Comparison of ENCODE assay signal across 8 cellular contexts in genomic region chr12:31959051-31959700, GRCh38. TPM values are rescaled to one million over a fixed set of nuclear protein-coding genes. Genes with fewer than 3 reads are reported as not detected.
DNase-seq lines count a peak whose midpoint lies in the region; ATAC-seq lines count a peak whose summit lies in the region.

Gene RESF1 (plus strand): TSS chr12:31959415. CDS start chr12:31980956, 21,541 bp downstream.

- H3K27ac Mint-ChIP-seq in dendritic cell treated with granulocyte-macrophage colony-stimulating factor and Interleukin-4, amounts not matched to agents 40 ng/mL and 50 ng/mL, for 4 days, result peak within 1 kb of the TSS; percentile 98

- intact Hi-C loops in dendritic cell treated with granulocyte-macrophage colony-stimulating factor and Interleukin-4, amounts not matched to agents 40 ng/mL and 50 ng/mL, for 4 days (cut with micrococcal nuclease), result loop anchor here (1.0 to 10.0 kb wide), 3 partner anchors 54 to 306 kb away; no protein-coding TSS in a partner anchor

- peaks cover 45% of the 10 kb centered on the region for H3K4me1 Mint-ChIP-seq in dendritic cell treated with granulocyte-macrophage colony-stimulating factor and Interleukin-4, amounts not matched to agents 40 ng/mL and 50 ng/mL, for 4 days (ENCODE audit: low read depth)

- ATAC-seq in GM19351 (IDR thresholded peaks at IDR 0.05; ENCODE audit: unreplicated experiment), result peak; percentile 87
- ATAC-seq in HG03520 (IDR thresholded peaks at IDR 0.05; ENCODE audit: unreplicated experiment), result peak; percentile 82
- ATAC-seq in left lobe of liver, result peak; percentile 95

- no peaks in the 10 kb centered on the region for H3K27me3 Mint-ChIP-seq in dendritic cell treated with granulocyte-macrophage colony-stimulating factor and Interleukin-4, amounts not matched to agents 40 ng/mL and 50 ng/mL, for 4 days

- H3K9me3 Mint-ChIP-seq in dendritic cell treated with granulocyte-macrophage colony-stimulating factor and Interleukin-4, amounts not matched to agents 40 ng/mL and 50 ng/mL, for 4 days, result peaks cover 34% of the 10 kb centered on the region

- peak; percentile 29 to 86 (median 80) for DNase-seq in C1 segment of cervical spinal cord (lab: John Stamatoyannopoulos, UW)
- DNase-seq in NCI-H526 treated with DMSO at 0.1 percent for 48 hours (lab: John Stamatoyannopoulos, UW), result peak; percentile 87
- peak; percentile 81 for DNase-seq in activated CD4-positive, alpha-beta T cell treated with anti-CD3 and anti-CD28 coated beads, Interleukin-2, amount 50 U/mL, for 1 hour
- DNase-seq in left lobe of liver (ENCODE audit: low spot score), result peak; percentile 93
- DNase-seq in stimulated activated CD4-positive, alpha-beta T cell treated with anti-CD3 and anti-CD28 coated beads, Interleukin-2, amount 100 ng/mL, for 24 hours, result peak; percentile 83 to 87

- H3K4me3 Mint-ChIP-seq in dendritic cell treated with granulocyte-macrophage colony-stimulating factor and Interleukin-4, amounts not matched to agents 40 ng/mL and 50 ng/mL, for 4 days, result peak within 1 kb of the TSS; percentile 92

- H3K36me3 Mint-ChIP-seq in dendritic cell treated with granulocyte-macrophage colony-stimulating factor and Interleukin-4, amounts not matched to agents 40 ng/mL and 50 ng/mL, for 4 days (ENCODE audit: low read depth), result peaks cover 80% of the 10 kb centered on the region

RNA-seq across cellular contexts. Expression of gene RESF1, which starts in this region (rescaled TPM):
- total RNA-seq in left lobe of liver, result 27.3 TPM

Comparison
In these comparisons a context has a peak if more than half of its experiments do, and no peak if none do; other contexts are left out.
1. Peak in every context shown above with its lines: DNase-seq and ATAC-seq.